ENCODE assay signal across 8 cellular contexts in genomic region chr10:84139126-84140035, GRCh38. TPM values are rescaled to one million over a fixed set of nuclear protein-coding genes. Genes with fewer than 3 reads are reported as not detected.
DNase-seq lines count a peak whose midpoint lies in the region; ATAC-seq and TF ChIP-seq lines count a peak whose summit lies in the region.

Gene GHITM, plus strand, starts transcription at chr10:84139509. Its CDS starts 1,992 bp downstream, at chr10:84141501.

- no peaks in the 10 kb centered on the region for H3F3A ChIP-seq in OCI-LY1 (ENCODE audit: insufficient read depth, low read length)

- peak within 1 kb of the TSS; percentile 81 for H3K9ac ChIP-seq in HUES64 (ENCODE audit: low read depth, low read length)
- H3K9ac ChIP-seq in OCI-LY1 (ENCODE audit: low read length), result peak within 1 kb of the TSS; percentile 94

- H3K36me3 Mint-ChIP-seq in endothelial cell (ENCODE audit: low read depth, unreplicated experiment), result peaks cover 11% of the 10 kb centered on the region

- peak; percentile 99 for ATAC-seq in GM21423 (IDR thresholded peaks at IDR 0.05; ENCODE audit: unreplicated experiment)

- no peaks in the 10 kb centered on the region for H4K20me1 ChIP-seq in OCI-LY1 (ENCODE audit: insufficient read depth, low read length)

- peak within 1 kb of the TSS; percentile 94 for H3K4me2 ChIP-seq in OCI-LY1 (ENCODE audit: low read length)

- H3K4me3 ChIP-seq in HUES64 (ENCODE audit: low read length) (peak within 1 kb of the TSS; percentile 93), OCI-LY1 (ENCODE audit: low read depth, low read length, poor library complexity, severe bottlenecking) (peak within 1 kb of the TSS; percentile 96)

- H3K4me1 ChIP-seq in HUES64 (ENCODE audit: insufficient read depth, low read length) (peaks cover 13% of the 10 kb centered on the region), OCI-LY1 (ENCODE audit: insufficient read depth, low read length, severe bottlenecking) (peaks cover 22% of the 10 kb centered on the region)

- H3K9me3 Mint-ChIP-seq in endothelial cell (ENCODE audit: unreplicated experiment), result no peaks in the 10 kb centered on the region

- peaks cover 10% of the 10 kb centered on the region for H3K4me1 Mint-ChIP-seq in endothelial cell (ENCODE audit: unreplicated experiment)

- H3K4me3 Mint-ChIP-seq in endothelial cell (ENCODE audit: unreplicated experiment), result peak within 1 kb of the TSS; percentile 98

- H3K79me2 ChIP-seq in OCI-LY1 (ENCODE audit: insufficient read depth, low read length), result peaks cover 23% of the 10 kb centered on the region

- 2% methylated on average over 61 of the region's 61 CpGs for WGBS in HUES64

- peak; percentile 90 for DNase-seq in D341Med (ENCODE audit: low spot score)
- peak; percentile 98 for DNase-seq in activated CD8-positive, alpha-beta memory T cell treated with anti-CD3 and anti-CD28 coated beads, Interleukin-2, amount 50 U/mL, for 48 hours
- peak; percentile 99 for DNase-seq in endothelial cell (ENCODE audit: low spot score)
- peak; percentile 99 for DNase-seq in midbrain (lab: John Stamatoyannopoulos, UW)
- DNase-seq in stimulated activated CD8-positive, alpha-beta memory T cell treated with anti-CD3 and anti-CD28 coated beads, Interleukin-2, amount 100 ng/mL, for 48 hours (ENCODE audit: low read depth in 2 of 2), result peak; percentile 97 to 99

- H3K27ac ChIP-seq in HUES64 (ENCODE audit: low read depth, low read length) (peak within 1 kb of the TSS; percentile 89), OCI-LY1 (ENCODE audit: low read depth, low read length, poor library complexity, severe bottlenecking) (peak within 1 kb of the TSS; percentile 34)

- peaks cover 5% of the 10 kb centered on the region for H3K27me3 Mint-ChIP-seq in endothelial cell (ENCODE audit: unreplicated experiment)

- H3K27me3 ChIP-seq in HUES64 (ENCODE audit: insufficient read depth, low read length), result no peaks in the 10 kb centered on the region
- H3K27me3 ChIP-seq in OCI-LY1 (ENCODE audit: insufficient read depth, low read length), result no peaks in the 10 kb centered on the region

- peak within 1 kb of the TSS; percentile 87 for H3K27ac Mint-ChIP-seq in endothelial cell (ENCODE audit: unreplicated experiment)

- H3K36me3 ChIP-seq in HUES64 (ENCODE audit: insufficient read depth, low read length) (peaks cover 31% of the 10 kb centered on the region), OCI-LY1 (ENCODE audit: insufficient read depth, low read length) (peaks cover 32% of the 10 kb centered on the region)

- H2AFZ ChIP-seq in OCI-LY1 (ENCODE audit: low read length), result peak within 1 kb of the TSS; percentile 92

- no peaks in the 10 kb centered on the region for H3K9me2 ChIP-seq in OCI-LY1 (ENCODE audit: low read depth, low read length)

- H3K9me3 ChIP-seq in HUES64 (ENCODE audit: insufficient read depth, low read depth, low read length) (no peaks in the 10 kb centered on the region), OCI-LY1 (ENCODE audit: low read length) (no peaks in the 10 kb centered on the region)

- peak; percentile 12; the same call in 1 of the 2 replicates for TF ChIP-seq CTCF in OCI-LY1 (IDR thresholded peaks at IDR 0.05; ENCODE audit: low read length)
- peak; percentile 54 for TF ChIP-seq CTCF in endothelial cell (IDR thresholded peaks at IDR 0.05; ENCODE audit: unreplicated experiment)

RNA-seq across cellular contexts. Expression of gene GHITM, which starts in this region (rescaled TPM):
- polyA plus RNA-seq in HUES64 (2013, experiment 1 of 2), result 86.4 TPM
- polyA plus RNA-seq in HUES64 (2013, experiment 2 of 2), result 82.7 TPM
- total RNA-seq in endothelial cell (ENCODE audit: unreplicated experiment), result 97.8 TPM

Comparison
In these comparisons a context has a peak if more than half of its experiments do, and no peak if none do; other contexts are left out.
1. Peak in every context shown above with its lines: DNase-seq, ATAC-seq, H3K4me3 ChIP-seq and H3K27ac ChIP-seq.